1 cellular context compared by ENCODE assay signal in the genomic region with DNA sequence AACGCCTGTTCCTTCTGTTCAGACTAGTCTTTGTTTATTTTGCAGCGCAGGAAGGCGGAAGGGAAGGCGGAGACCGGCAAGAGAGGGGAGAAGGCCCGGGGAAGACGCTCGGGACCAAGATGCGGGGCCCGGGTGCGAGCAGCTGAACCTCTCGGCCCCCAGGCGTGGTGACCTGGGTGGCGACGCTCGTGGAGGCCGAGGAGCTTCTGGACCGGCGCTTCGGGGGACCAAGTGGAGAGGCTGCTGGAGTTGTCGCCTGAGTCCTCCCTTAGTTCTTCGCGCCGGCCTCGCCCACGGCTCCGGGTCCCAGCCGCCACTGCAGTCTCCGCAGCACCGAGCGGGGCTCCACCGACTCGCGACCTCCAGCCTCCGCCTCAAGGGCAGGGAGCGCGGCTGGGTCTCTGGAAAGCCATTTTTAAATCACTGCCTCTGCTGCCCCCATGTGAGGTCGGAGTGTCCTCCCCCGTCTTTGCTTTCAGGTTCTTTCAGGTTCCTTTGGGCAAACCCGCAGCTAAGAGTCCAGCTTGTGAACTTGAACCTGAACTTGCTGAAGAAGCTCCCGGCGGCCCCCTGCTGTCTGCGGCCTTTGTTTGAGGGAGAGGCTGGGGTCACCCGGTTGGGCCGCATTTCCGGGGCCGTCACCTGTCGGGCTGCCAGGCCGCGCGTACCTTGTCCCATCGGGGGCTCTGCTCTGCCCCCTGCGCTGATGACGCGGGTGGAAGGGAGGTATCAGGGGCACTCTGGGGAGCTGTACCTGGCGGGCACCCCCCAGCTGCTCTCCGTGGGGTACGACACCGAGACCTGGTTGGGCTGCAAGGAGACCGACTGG.
TF ChIP-seq lines count a peak whose summit lies in the region.

No MANE protein-coding gene starts in this region.

TF ChIP-seq in H1, 55 proteins besides CTCF, POLR2A, EP300 and RAD21 (continued from another document):
- TF ChIP-seq RNF2 (IDR thresholded peaks at IDR 0.05; ENCODE audit: borderline replicate concordance, low read depth, low read length, missing control alignments, poor library complexity, severe bottlenecking) (no peak), SIN3A (conservative IDR thresholded peaks at IDR 0.05 in 1 of 2, IDR thresholded peaks at IDR 0.05 in 1 of 2; ENCODE audit: low read depth in 1 of 2, low read length in 2 of 2) (no peak), BCL11A (IDR thresholded peaks at IDR 0.05; ENCODE audit: low read depth in 2 of 2, low read length in 2 of 2) (no peak), EZH2 (IDR thresholded peaks at IDR 0.05; ENCODE audit: low read depth, low read length, severe bottlenecking) (no peak), CBX5 (IDR thresholded peaks at IDR 0.05; ENCODE audit: low read depth, low read length) (no peak), KDM4A (IDR thresholded peaks at IDR 0.05; ENCODE audit: low read depth, low read length, severe bottlenecking) (no peak)
- TF ChIP-seq, protein P1, sequence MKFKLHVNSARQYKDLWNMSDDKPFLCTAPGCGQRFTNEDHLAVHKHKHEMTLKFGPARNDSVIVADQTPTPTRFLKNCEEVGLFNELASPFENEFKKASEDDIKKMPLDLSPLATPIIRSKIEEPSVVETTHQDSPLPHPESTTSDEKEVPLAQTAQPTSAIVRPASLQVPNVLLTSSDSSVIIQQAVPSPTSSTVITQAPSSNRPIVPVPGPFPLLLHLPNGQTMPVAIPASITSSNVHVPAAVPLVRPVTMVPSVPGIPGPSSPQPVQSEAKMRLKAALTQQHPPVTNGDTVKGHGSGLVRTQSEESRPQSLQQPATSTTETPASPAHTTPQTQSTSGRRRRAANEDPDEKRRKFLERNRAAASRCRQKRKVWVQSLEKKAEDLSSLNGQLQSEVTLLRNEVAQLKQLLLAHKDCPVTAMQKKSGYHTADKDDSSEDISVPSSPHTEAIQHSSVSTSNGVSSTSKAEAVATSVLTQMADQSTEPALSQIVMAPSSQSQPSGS (IDR thresholded peaks at IDR 0.05; ENCODE audit: low read length) = no peak
